In the genomic region with DNA sequence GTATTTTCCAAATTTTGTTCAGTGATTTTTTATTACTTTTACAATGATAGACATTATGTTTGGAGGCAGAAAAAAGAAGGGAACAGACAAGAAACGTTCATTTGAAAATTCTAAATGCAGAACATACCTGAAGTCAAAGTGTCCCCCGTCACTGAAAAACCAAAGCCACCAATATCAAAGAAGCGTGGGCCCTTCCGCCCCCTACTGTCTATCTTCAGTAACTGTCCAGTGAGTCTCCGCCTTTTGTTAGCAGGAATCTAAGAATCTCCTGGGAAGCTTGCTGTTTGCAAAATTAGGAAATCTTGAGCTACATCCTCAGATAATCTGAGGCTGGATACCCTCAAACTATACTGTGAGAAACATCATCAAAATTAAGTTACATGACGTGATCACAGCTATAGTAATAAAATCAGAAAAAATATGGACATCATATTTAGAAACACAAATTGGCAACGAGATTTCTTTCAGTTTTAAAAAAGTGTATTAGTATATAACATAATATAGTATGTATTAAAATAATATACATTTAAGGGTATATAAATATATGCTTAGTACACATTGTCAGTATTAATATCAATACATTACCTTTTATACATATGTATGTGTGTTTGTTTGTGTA, we compare ENCODE assay signal across 8 cellular contexts.
DNase-seq lines count a peak whose midpoint lies in the region; ATAC-seq and TF ChIP-seq lines count a peak whose summit lies in the region.

No MANE protein-coding gene starts in this region.

- DNase-seq in NCI-H2081 (lab: John Stamatoyannopoulos, UW) (peak; percentile 48 to 64), NCI-H2081 treated with DMSO at 0.1 percent for 48 hours (lab: John Stamatoyannopoulos, UW) (no peak), MM.1S (peak; percentile 44), T-helper 9 cell (peak; percentile 29), dedifferentiated amniotic fluid mesenchymal stem cell (ENCODE audit: extremely low spot score) (peak; percentile 60), lower leg skin (ENCODE audit: low spot score in 2 of 2) (peak; percentile 60 to 89)
- peak; percentile 8 to 32 for DNase-seq in stimulated activated CD8-positive, alpha-beta memory T cell treated with anti-CD3 and anti-CD28 coated beads, Interleukin-7, amount 100 ng/mL, for 4 hours (ENCODE audit: low read depth in 2 of 2)

- TF ChIP-seq CTCF in MM.1S (IDR thresholded peaks at IDR 0.05; ENCODE audit: low read length) (peak; percentile 89), lower leg skin (IDR thresholded peaks at IDR 0.05) (peak in 2 of 3 donors; percentile 38 to 94)

- no peaks in the 10 kb centered on the region for H3K27me3 ChIP-seq in MM.1S (replicated peaks; ENCODE audit: insufficient read depth, low read length)

- H3K9ac ChIP-seq in MM.1S (ENCODE audit: low read length), result no peak overlapping the region

- no peaks in the 10 kb centered on the region for H3K9me2 ChIP-seq in MM.1S (replicated peaks; ENCODE audit: insufficient read depth, low read length)

- no peak overlapping the region for H2AFZ ChIP-seq in MM.1S (ENCODE audit: low read length)

- TF ChIP-seq POLR2A in lower leg skin (IDR thresholded peaks at IDR 0.05), result no peak

- intact Hi-C loops in lower leg skin (cut with DNase I; ENCODE audit: low total_unique reads), result no loop called here

- WGBS in lower leg skin, 2 donors, result 16 to 19% methylated on average over 7 of the region's 7 CpGs

- ATAC-seq in HG02938 (IDR thresholded peaks at IDR 0.05; ENCODE audit: unreplicated experiment), result no peak

- no peak overlapping the region for H3K27ac ChIP-seq in MM.1S (ENCODE audit: low read length)

- no peaks in the 10 kb centered on the region for H3K79me2 ChIP-seq in MM.1S (ENCODE audit: low read length)

- no peak overlapping the region for H3K4me2 ChIP-seq in MM.1S (ENCODE audit: low read depth, low read length)

- H3K4me3 ChIP-seq in MM.1S (ENCODE audit: low read length) (no peak overlapping the region), lower leg skin (ENCODE audit: low read depth, poor library complexity, severe bottlenecking) (no peak overlapping the region)

- no peaks in the 10 kb centered on the region for H4K20me1 ChIP-seq in MM.1S (ENCODE audit: insufficient read depth, low read length)

- H3F3A ChIP-seq in MM.1S (ENCODE audit: insufficient read depth, low read length), result no peaks in the 10 kb centered on the region

- H3K36me3 ChIP-seq in MM.1S (replicated peaks; ENCODE audit: insufficient read depth, low read length), result no peaks in the 10 kb centered on the region

- no peaks in the 10 kb centered on the region for H3K4me1 ChIP-seq in MM.1S (ENCODE audit: low read length)

- H3K9me3 ChIP-seq in MM.1S (replicated peaks; ENCODE audit: insufficient read depth, low read length), result no peaks in the 10 kb centered on the region
